10 cellular contexts compared by ENCODE assay signal in genomic region chr6:122751291-122751690, GRCh38. TPM values are rescaled to one million over a fixed set of nuclear protein-coding genes. Genes with fewer than 3 reads are reported as not detected.
DNase-seq lines count a peak whose midpoint lies in the region; ATAC-seq and TF ChIP-seq lines count a peak whose summit lies in the region.
"Had no signal": no experiment of that assay in that cellular context is flagged by ENCODE, and none has a peak within 500 bp of the region (broad histone marks: within the 10 kb centered on the region; RNA-seq: fewer than 3 reads in every experiment).

No MANE protein-coding gene starts in this region.

- no peaks in the 10 kb centered on the region for H3K27me3 Mint-ChIP-seq in activated T-cell treated with anti-CD3 and anti-CD28 coated beads, Interleukin-2, amount 50 U/mL, for 72 hours (ENCODE audit: low read depth)

- ATAC-seq in activated T-cell treated with anti-CD3 and anti-CD28 coated beads, Interleukin-2, amount 50 U/mL, for 72 hours (replicated peaks in 1 of 2), result peak; percentile 65 to 72
- ATAC-seq in HG02642 (IDR thresholded peaks at IDR 0.05; ENCODE audit: poor library complexity, unreplicated experiment) (peak; percentile 87), upper lobe of left lung (ENCODE audit: low FRiP score in 2 of 2) (no peak)
- ATAC-seq in stimulated activated naive CD8-positive, alpha-beta T cell treated with anti-CD3 and anti-CD28 coated beads, Interleukin-15, Interleukin-2, amounts not matched to agents 100 U/mL and 50 U/mL, for 24 hours, result peak; percentile 77

- peaks cover 8 to 16% (median 11%) of the 10 kb centered on the region in 4 donors for H3K4me1 ChIP-seq in upper lobe of left lung

- H3K4me1 Mint-ChIP-seq in activated T-cell treated with anti-CD3 and anti-CD28 coated beads, Interleukin-2, amount 50 U/mL, for 72 hours (ENCODE audit: low read depth), result peaks cover 24% of the 10 kb centered on the region

- H3K27ac Mint-ChIP-seq in activated T-cell treated with anti-CD3 and anti-CD28 coated beads, Interleukin-2, amount 50 U/mL, for 72 hours, result peak overlapping the region; percentile 51

- WGBS in upper lobe of left lung, 2 donors, result 51 to 57% methylated on average over 2 of the region's 2 CpGs

- H3K36me3 ChIP-seq in upper lobe of left lung, result no peaks in the 10 kb centered on the region

- no peak for DNase-seq in activated T-cell treated with anti-CD3 and anti-CD28 coated beads, Interleukin-2, amount 50 U/mL, for 72 hours
- no peak for DNase-seq in activated T-cell treated with anti-CD3 and anti-CD28 coated beads, Interleukin-2, amount 50 U/mL, for 48 hours
- DNase-seq in Jurkat, Clone E6-1 (ENCODE audit: low read depth, low spot score), result peak; percentile 45
- no peak for DNase-seq in stimulated activated naive CD8-positive, alpha-beta T cell treated with anti-CD3 and anti-CD28 coated beads, Interleukin-15, Interleukin-2, amounts not matched to agents 100 U/mL and 50 U/mL, for 24 hours
- DNase-seq in amygdala (lab: John Stamatoyannopoulos, UW) (no peak), upper lobe of left lung (no peak), HT-29 (ENCODE audit: low spot score) (no peak)

- no peak overlapping the region for H3K27ac ChIP-seq in upper lobe of left lung

- no peak for TF ChIP-seq EP300 in upper lobe of left lung (IDR thresholded peaks at IDR 0.05)

- no peaks in the 10 kb centered on the region for H3K9me3 ChIP-seq in upper lobe of left lung

- H3K4me3 ChIP-seq in Jurkat, Clone E6-1 (ENCODE audit: low read length), result no peak overlapping the region
- no peak overlapping the region for H3K4me3 ChIP-seq in upper lobe of left lung

- H3K36me3 Mint-ChIP-seq in activated T-cell treated with anti-CD3 and anti-CD28 coated beads, Interleukin-2, amount 50 U/mL, for 72 hours (ENCODE audit: insufficient read depth in 2 of 2), result peaks cover 0 to 2% of the 10 kb centered on the region in 2 donors

- peaks cover 2 to 6% of the 10 kb centered on the region in 2 donors for H3K9me3 Mint-ChIP-seq in activated T-cell treated with anti-CD3 and anti-CD28 coated beads, Interleukin-2, amount 50 U/mL, for 72 hours

- no peaks in the 10 kb centered on the region for H3K27me3 ChIP-seq in upper lobe of left lung

- peak overlapping the region; percentile 18 to 59 for H3K4me3 Mint-ChIP-seq in activated T-cell treated with anti-CD3 and anti-CD28 coated beads, Interleukin-2, amount 50 U/mL, for 72 hours

- TF ChIP-seq POLR2A in upper lobe of left lung (IDR thresholded peaks at IDR 0.05), result no peak

- no peak for TF ChIP-seq CTCF in upper lobe of left lung (IDR thresholded peaks at IDR 0.05)

RNA-seq across cellular contexts. Expression of gene FABP7, which starts 28.2 kb away (rescaled TPM):
- not detected for total RNA-seq in activated T-cell treated with anti-CD3 and anti-CD28 coated beads, Interleukin-2, amount 50 U/mL, for 72 hours
- polyA plus RNA-seq in Jurkat, Clone E6-1 (2012; ENCODE audit: insufficient read depth, insufficient read length), result not detected
- not detected for total RNA-seq in upper lobe of left lung
- not detected in 2 replicates for total RNA-seq in HT-29 (2014; rRNA removed; shearing (Covaris generic))
- total RNA-seq: fibroblast of lung had no signal
- polyA plus RNA-seq: BJ, fibroblast of lung had no signal

RNA-seq across cellular contexts. Expression of gene SMPDL3A, which starts 37.8 kb away (rescaled TPM):
- under 1 TPM; 0.34 to 0.35 TPM for total RNA-seq in activated T-cell treated with anti-CD3 and anti-CD28 coated beads, Interleukin-2, amount 50 U/mL, for 72 hours
- 0.49 TPM for polyA plus RNA-seq in Jurkat, Clone E6-1 (2012; ENCODE audit: insufficient read depth, insufficient read length)
- 10 to 100 TPM; 11.0 to 19.9 (median 15.6) TPM for total RNA-seq in upper lobe of left lung
- total RNA-seq in HT-29 (2014; rRNA removed; shearing (Covaris generic)), result 1.2 and 3.1 TPM in 2 replicates

Comparison
In these comparisons a context has a peak if more than half of its experiments do, and no peak if none do; other contexts are left out.
1. ATAC-seq: peak in activated T-cell treated with anti-CD3 and anti-CD28 coated beads, Interleukin-2, amount 50 U/mL, for 72 hours (2 of 2), HG02642 (single experiment) and stimulated activated naive CD8-positive, alpha-beta T cell treated with anti-CD3 and anti-CD28 coated beads, Interleukin-15, Interleukin-2, amounts not matched to agents 100 U/mL and 50 U/mL, for 24 hours (single experiment); none in upper lobe of left lung (0 of 2).